ENCODE assay signal across 20 cellular contexts in genomic region chr13:32330438-32330837, GRCh38. TPM values are rescaled to one million over a fixed set of nuclear protein-coding genes. Genes with fewer than 3 reads are reported as not detected.
A peak's percentile ranks its signal among the peaks of the same experiment; 100 is the strongest.
DNase-seq lines count a peak whose midpoint lies in the region; TF ChIP-seq lines count a peak whose summit lies in the region.
"Had no signal": no experiment of that assay in that cellular context is flagged by ENCODE, and none has a peak within 500 bp of the region (broad histone marks: within the 10 kb centered on the region; RNA-seq: fewer than 3 reads in every experiment).

No MANE protein-coding gene starts in this region.

- TF ChIP-seq CTCF in AG09319 (IDR thresholded peaks at IDR 0.05; ENCODE audit: low read depth, low read length): no peak
- no peak for TF ChIP-seq CTCF in endothelial cell (IDR thresholded peaks at IDR 0.05; ENCODE audit: unreplicated experiment)

- no peaks in the 10 kb centered on the region for H3K9me3 Mint-ChIP-seq in endothelial cell (ENCODE audit: unreplicated experiment)

- no peak overlapping the region for H3K4me3 Mint-ChIP-seq in endothelial cell (ENCODE audit: unreplicated experiment)
- H3K4me3 Mint-ChIP-seq: T-helper 2 cell treated with Interferon-gamma antibody and Interleukin-4, amounts not matched to agents 5 μg/mL and 100 μg/mL, for 36 hours had no signal

- H3K4me1 Mint-ChIP-seq in endothelial cell (ENCODE audit: unreplicated experiment): no peaks in the 10 kb centered on the region

- H3K36me3 Mint-ChIP-seq in endothelial cell (ENCODE audit: low read depth, unreplicated experiment): peaks cover 8% of the 10 kb centered on the region

- DNase-seq in AG09319 (ENCODE audit: extremely low read depth, low read depth) (peak; percentile 62), LHCN-M2 (ENCODE audit: low read depth) (peak; percentile 90), epithelial cell of prostate (ENCODE audit: low read depth, low spot score) (peak; percentile 16), kidney tubule cell (ENCODE audit: low spot score) (peak; percentile 24), T-helper 2 cell (no peak), endothelial cell (ENCODE audit: low spot score) (no peak), NCI-H1694 treated with DMSO at 0.1 percent for 48 hours (lab: John Stamatoyannopoulos, UW) (no peak), DMS79 treated with DMSO at 0.1 percent for 48 hours (lab: John Stamatoyannopoulos, UW) (no peak)
- DNase-seq: COR-L47, MM.1S, NCI-H2029, NCI-H524 treated with DMSO at 0.1 percent for 48 hours, right cardiac atrium, SJCRH30, stomach had no signal

- H3K27ac ChIP-seq in epithelial cell of prostate: peak overlapping the region; percentile 57
- H3K27ac ChIP-seq: SJCRH30, stomach had no signal

- no peaks in the 10 kb centered on the region for H3K27me3 Mint-ChIP-seq in endothelial cell (ENCODE audit: unreplicated experiment)

- no peak overlapping the region for H3K27ac Mint-ChIP-seq in endothelial cell (ENCODE audit: unreplicated experiment)
- H3K27ac Mint-ChIP-seq: T-helper 2 cell treated with Interferon-gamma antibody and Interleukin-4, amounts not matched to agents 5 μg/mL and 100 μg/mL, for 36 hours had no signal

RNA-seq across cellular contexts. Expression of gene BRCA2, which starts 15.1 kb away (rescaled TPM):
- total RNA-seq in LHCN-M2 (2014; rRNA removed) (22.7 and 24.8 TPM in 2 replicates), endothelial cell (ENCODE audit: unreplicated experiment) (8.5 TPM)
- 2.6 TPM for polyA plus RNA-seq in LHCN-M2 (2012)

RNA-seq across cellular contexts. Expression of gene ZAR1L, which starts 15.3 kb away (rescaled TPM):
- not detected in 2 replicates for total RNA-seq in LHCN-M2 (2014; rRNA removed)
- polyA plus RNA-seq in LHCN-M2 (2012): not detected
- total RNA-seq in endothelial cell (ENCODE audit: unreplicated experiment): not detected
- total RNA-seq: activated CD8-positive, alpha-beta memory T cell treated with anti-CD3 and anti-CD28 coated beads for 36 hours; chondrocyte; right cardiac atrium; SJCRH30; stomach; urinary bladder had no signal
- polyA plus RNA-seq: adipose tissue, right cardiac atrium, stomach, urinary bladder had no signal

Comparison
In these comparisons a context has a peak if more than half of its experiments do, and no peak if none do; other contexts are left out.
1. DNase-seq: peak in AG09319 (single experiment), LHCN-M2 (single experiment), epithelial cell of prostate (single experiment) and kidney tubule cell (single experiment); none in T-helper 2 cell (0 of 5), endothelial cell (single experiment), NCI-H1694 treated with DMSO at 0.1 percent for 48 hours (single experiment) and DMS79 treated with DMSO at 0.1 percent for 48 hours (single experiment).